In genomic region chr7:147635288-147635687, GRCh38 we compare ENCODE assay signal across 29 cellular contexts.
"Had no signal": no experiment of that assay in that cellular context is flagged by ENCODE, and none has a peak within 500 bp of the region (broad histone marks: within the 10 kb centered on the region; RNA-seq: fewer than 3 reads in every experiment).

No MANE protein-coding gene starts in this region.

- H3K36me3 ChIP-seq: colonic mucosa, esophagus muscularis mucosa, esophagus squamous epithelium, gastrocnemius medialis, gastroesophageal sphincter, heart left ventricle, heart right ventricle had no signal

- FAIRE-seq: colon, endometrium, endothelial cell of umbilical vein, frontal cortex had no signal

- H3K4me3 ChIP-seq: colonic mucosa, coronary artery, dorsolateral prefrontal cortex, esophagus muscularis mucosa, esophagus squamous epithelium, gastrocnemius medialis, gastroesophageal sphincter, heart left ventricle, heart right ventricle had no signal

- H3K4me1 ChIP-seq: colonic mucosa, esophagus muscularis mucosa, esophagus squamous epithelium, foreskin keratinocyte, gastrocnemius medialis, gastroesophageal sphincter, heart left ventricle, heart right ventricle had no signal

- H3K27ac ChIP-seq: colonic mucosa, coronary artery, dorsolateral prefrontal cortex, epithelial cell of prostate, esophagus muscularis mucosa, esophagus squamous epithelium, foreskin keratinocyte, gastrocnemius medialis, gastroesophageal sphincter, heart left ventricle, heart right ventricle had no signal

- H3K27me3 Mint-ChIP-seq: dendritic cell treated with granulocyte-macrophage colony-stimulating factor and Interleukin-4, amounts not matched to agents 40 ng/mL and 50 ng/mL, for 4 days; effector memory CD8-positive, alpha-beta T cell had no signal

- H3K9me3 ChIP-seq: colonic mucosa, esophagus muscularis mucosa, esophagus squamous epithelium, gastrocnemius medialis had no signal

- ATAC-seq: effector memory CD8-positive, alpha-beta T cell; esophagus mucosa; foreskin keratinocyte; gastrocnemius medialis; gastroesophageal sphincter; heart left ventricle; heart right ventricle had no signal

- H3K27ac Mint-ChIP-seq: dendritic cell treated with granulocyte-macrophage colony-stimulating factor and Interleukin-4, amounts not matched to agents 40 ng/mL and 50 ng/mL, for 4 days; effector memory CD8-positive, alpha-beta T cell; endodermal cell had no signal

- DNase-seq: colonic mucosa; cortex of kidney; dermis blood vessel endothelial cell; dorsolateral prefrontal cortex; effector CD4-positive, alpha-beta T cell; effector CD8-positive, alpha-beta T cell; effector memory CD4-positive, alpha-beta T cell; effector memory CD8-positive, alpha-beta T cell; endodermal cell; erythroblast; esophagus squamous epithelium; foreskin fibroblast; foreskin keratinocyte; foreskin melanocyte; gastrocnemius medialis; glutamatergic neuron; head of caudate nucleus; heart left ventricle; heart right ventricle had no signal

- H3K27me3 ChIP-seq: colonic mucosa, dorsolateral prefrontal cortex, esophagus muscularis mucosa, esophagus squamous epithelium, foreskin keratinocyte, gastrocnemius medialis, gastroesophageal sphincter, heart left ventricle, heart right ventricle had no signal

- H3K4me3 Mint-ChIP-seq: dendritic cell treated with granulocyte-macrophage colony-stimulating factor and Interleukin-4, amounts not matched to agents 40 ng/mL and 50 ng/mL, for 4 days; effector memory CD8-positive, alpha-beta T cell; endodermal cell had no signal
